Comparison of ENCODE assay signal across 25 cellular contexts in genomic region chr3:99373088-99373875, GRCh38.
"Had no signal": no experiment of that assay in that cellular context is flagged by ENCODE, and none has a peak within 500 bp of the region (broad histone marks: within the 10 kb centered on the region; RNA-seq: fewer than 3 reads in every experiment).

No MANE protein-coding gene starts in this region.

- H3K27ac Mint-ChIP-seq: activated B cell treated with CpG ODN at 0.5 μM for 24 hours; activated CD4-positive, alpha-beta memory T cell treated with anti-CD3 and anti-CD28 coated beads, Interleukin-2, amount 10 ng/mL, durations not matched to agents 7 days and 5 days; activated CD8-positive, alpha-beta memory T cell treated with anti-CD3 and anti-CD28 coated beads, Interleukin-2, amount 10 ng/mL, durations not matched to agents 7 days and 5 days; activated naive CD8-positive, alpha-beta T cell; effector memory CD8-positive, alpha-beta T cell; stimulated activated effector memory CD8-positive, alpha-beta T cell treated with anti-CD3 and anti-CD28 coated beads, Interleukin-12 subunit alpha, Interleukin-12 subunit beta, amount 100 ng/mL, for 72 hours; type B pancreatic cell had no signal

- H3K9me3 Mint-ChIP-seq: type B pancreatic cell had no signal

- H3K27ac ChIP-seq: breast epithelium, esophagus squamous epithelium, pancreas, right lobe of liver, stomach had no signal

- ATAC-seq: activated CD8-positive, alpha-beta memory T cell treated with anti-CD3 and anti-CD28 coated beads, Interleukin-2, amount 10 ng/mL, durations not matched to agents 7 days and 5 days; effector memory CD8-positive, alpha-beta T cell; pancreas; right lobe of liver; stimulated activated effector memory CD8-positive, alpha-beta T cell treated with anti-CD3 and anti-CD28 coated beads, Interleukin-12 subunit alpha, Interleukin-12 subunit beta, amount 100 ng/mL, for 72 hours had no signal

- H3K4me3 Mint-ChIP-seq: activated B cell treated with CpG ODN at 0.5 μM for 24 hours; activated CD4-positive, alpha-beta memory T cell treated with anti-CD3 and anti-CD28 coated beads, Interleukin-2, amount 10 ng/mL, durations not matched to agents 7 days and 5 days; activated CD8-positive, alpha-beta memory T cell treated with anti-CD3 and anti-CD28 coated beads, Interleukin-2, amount 10 ng/mL, durations not matched to agents 7 days and 5 days; activated naive CD8-positive, alpha-beta T cell; effector memory CD8-positive, alpha-beta T cell; neural crest cell; stimulated activated effector memory CD8-positive, alpha-beta T cell treated with anti-CD3 and anti-CD28 coated beads, Interleukin-12 subunit alpha, Interleukin-12 subunit beta, amount 100 ng/mL, for 72 hours; type B pancreatic cell had no signal

- H3K4me1 ChIP-seq: breast epithelium, esophagus squamous epithelium, pancreas, right lobe of liver, stomach had no signal

- DNase-seq: activated B cell treated with CpG ODN at 0.5 μM for 24 hours; activated CD4-positive, alpha-beta memory T cell treated with anti-CD3 and anti-CD28 coated beads, Interleukin-2, amount 10 ng/mL, durations not matched to agents 7 days and 5 days; activated CD4-positive, alpha-beta T cell treated with anti-CD3 and anti-CD28 coated beads for 48 hours; activated CD8-positive, alpha-beta memory T cell treated with anti-CD3 and anti-CD28 coated beads, Interleukin-2, amount 10 ng/mL, durations not matched to agents 7 days and 5 days; amygdala; effector memory CD8-positive, alpha-beta T cell; esophagus squamous epithelium; foreskin melanocyte; glutamatergic neuron; hippocampal formation; midbrain; pancreas; right lobe of liver; stimulated activated CD4-positive, alpha-beta T cell treated with anti-CD3 and anti-CD28 coated beads, Interleukin-4, amount 100 ng/mL, for 24 hours; stomach; T-helper 1 cell; T-helper 9 cell had no signal

- H3K36me3 Mint-ChIP-seq: activated CD8-positive, alpha-beta memory T cell treated with anti-CD3 and anti-CD28 coated beads, Interleukin-2, amount 10 ng/mL, durations not matched to agents 7 days and 5 days; activated naive CD8-positive, alpha-beta T cell; stimulated activated effector memory CD8-positive, alpha-beta T cell treated with anti-CD3 and anti-CD28 coated beads, Interleukin-12 subunit alpha, Interleukin-12 subunit beta, amount 100 ng/mL, for 72 hours; type B pancreatic cell had no signal

- H3K4me2 ChIP-seq: smooth muscle cell had no signal

- H3K27me3 Mint-ChIP-seq: activated B cell treated with CpG ODN at 0.5 μM for 24 hours; activated CD4-positive, alpha-beta memory T cell treated with anti-CD3 and anti-CD28 coated beads, Interleukin-2, amount 10 ng/mL, durations not matched to agents 7 days and 5 days; activated CD8-positive, alpha-beta memory T cell treated with anti-CD3 and anti-CD28 coated beads, Interleukin-2, amount 10 ng/mL, durations not matched to agents 7 days and 5 days; activated naive CD8-positive, alpha-beta T cell; effector memory CD8-positive, alpha-beta T cell; type B pancreatic cell had no signal

- H3K9me3 ChIP-seq: breast epithelium, esophagus squamous epithelium, pancreas, right lobe of liver had no signal

- H3K4me1 Mint-ChIP-seq: activated B cell treated with CpG ODN at 0.5 μM for 24 hours; activated CD4-positive, alpha-beta memory T cell treated with anti-CD3 and anti-CD28 coated beads, Interleukin-2, amount 10 ng/mL, durations not matched to agents 7 days and 5 days; activated CD8-positive, alpha-beta memory T cell treated with anti-CD3 and anti-CD28 coated beads, Interleukin-2, amount 10 ng/mL, durations not matched to agents 7 days and 5 days; neural crest cell; stimulated activated effector memory CD8-positive, alpha-beta T cell treated with anti-CD3 and anti-CD28 coated beads, Interleukin-12 subunit alpha, Interleukin-12 subunit beta, amount 100 ng/mL, for 72 hours had no signal

- H3K4me3 ChIP-seq: breast epithelium, esophagus squamous epithelium, lung, pancreas, right lobe of liver, smooth muscle cell, stomach had no signal

- H3K27me3 ChIP-seq: breast epithelium, esophagus squamous epithelium, pancreas, right lobe of liver, stomach had no signal

- H3K36me3 ChIP-seq: breast epithelium, esophagus squamous epithelium, pancreas, right lobe of liver, stomach had no signal

- FAIRE-seq: islet of Langerhans, pancreas had no signal
